ENCODE assay signal across 18 cellular contexts in genomic region chr6:167788531-167788903, GRCh38. TPM values are rescaled to one million over a fixed set of nuclear protein-coding genes. Genes with fewer than 3 reads are reported as not detected.
A peak's percentile ranks its signal among the peaks of the same experiment; 100 is the strongest.
DNase-seq lines count a peak whose midpoint lies in the region; TF ChIP-seq lines count a peak whose summit lies in the region.
"Had no signal": no experiment of that assay in that cellular context is flagged by ENCODE, and none has a peak within 500 bp of the region (broad histone marks: within the 10 kb centered on the region; RNA-seq: fewer than 3 reads in every experiment).

No MANE protein-coding gene starts in this region.

- H3K36me3 Mint-ChIP-seq in glutamatergic neuron (ENCODE audit: unreplicated experiment), result no peaks in the 10 kb centered on the region
- H3K36me3 Mint-ChIP-seq: CD4-positive, CD25-positive, alpha-beta regulatory T cell had no signal

- no peak overlapping the region for H3K9ac ChIP-seq in neuronal stem cell (ENCODE audit: low read depth, low read length, poor library complexity)

- peak; percentile 13 for DNase-seq in right atrium auricular region (ENCODE audit: low spot score)
- DNase-seq in cardiac septum (ENCODE audit: low spot score), result no peak
- DNase-seq in glutamatergic neuron, result no peak
- DNase-seq in neuronal stem cell (ENCODE audit: low spot score), result no peak
- no peak for DNase-seq in central memory CD4-positive, alpha-beta T cell
- no peak for DNase-seq in activated CD4-positive, alpha-beta T cell treated with anti-CD3 and anti-CD28 coated beads for 1 hour
- no peak for DNase-seq in NCI-H1930 (lab: John Stamatoyannopoulos, UW)
- DNase-seq: Caco-2; CD4-positive, CD25-positive, alpha-beta regulatory T cell; HCEC 1CT; IMR-90; NCI-H1417 treated with DMSO at 0.1 percent for 48 hours; NCI-H2029 treated with DMSO at 0.1 percent for 48 hours; NCI-H226; NCI-H510A treated with DMSO at 0.1 percent for 48 hours had no signal

- H3K4me3 ChIP-seq in right atrium auricular region, result no peak overlapping the region
- peak overlapping the region in 1 of 2 donors; percentile 8 for H3K4me3 ChIP-seq in neuronal stem cell (ENCODE audit: low read length in 2 of 2)
- H3K4me3 ChIP-seq: A549, GM23338, SJSA1 had no signal

- no peak overlapping the region for H3K23ac ChIP-seq in neuronal stem cell (ENCODE audit: low read depth, low read length, poor library complexity)

- no peak overlapping the region for H2BK120ac ChIP-seq in neuronal stem cell (ENCODE audit: low read depth, low read length)

- no peak overlapping the region for H2BK5ac ChIP-seq in neuronal stem cell (ENCODE audit: low read length)

- peaks cover 7% of the 10 kb centered on the region for H3K9me3 Mint-ChIP-seq in glutamatergic neuron (ENCODE audit: unreplicated experiment)
- H3K9me3 Mint-ChIP-seq: GM23338 had no signal

- peak overlapping the region; percentile 39 for H3K4me3 Mint-ChIP-seq in glutamatergic neuron (ENCODE audit: unreplicated experiment)
- H3K4me3 Mint-ChIP-seq: CD4-positive, CD25-positive, alpha-beta regulatory T cell; GM23338 had no signal

- TF ChIP-seq CTCF in right atrium auricular region (IDR thresholded peaks at IDR 0.05), result no peak
- TF ChIP-seq CTCF in glutamatergic neuron (IDR thresholded peaks at IDR 0.05; ENCODE audit: partially characterized antibody, unreplicated experiment), result no peak

- no peak overlapping the region for H3K14ac ChIP-seq in neuronal stem cell (ENCODE audit: low read length)

- H3K4me2 ChIP-seq in neuronal stem cell (ENCODE audit: insufficient read depth, low read length, poor library complexity, severe bottlenecking), result no peak overlapping the region
- H3K4me2 ChIP-seq: A549, GM23338 had no signal

- peaks cover 5% of the 10 kb centered on the region for H3K27me3 Mint-ChIP-seq in glutamatergic neuron (ENCODE audit: unreplicated experiment)

- intact Hi-C loops in cardiac septum (cut with DNase I), result no loop called here

- H2AK5ac ChIP-seq in neuronal stem cell (ENCODE audit: low read depth, low read length), result no peak overlapping the region

- no peak overlapping the region for H2BK12ac ChIP-seq in neuronal stem cell (ENCODE audit: low read length)

- peaks cover 39% of the 10 kb centered on the region for H3K4me1 Mint-ChIP-seq in glutamatergic neuron (ENCODE audit: low read depth, unreplicated experiment)
- H3K4me1 Mint-ChIP-seq: CD4-positive, CD25-positive, alpha-beta regulatory T cell had no signal

- H4K91ac ChIP-seq in neuronal stem cell (ENCODE audit: low read depth, low read length, poor library complexity), result no peak overlapping the region

- no CpG with 5 or more reads among the region's 3 CpGs for WGBS in neuronal stem cell (ENCODE audit: extremely low coverage in 2 of 2, insufficient read length in 2 of 2, insufficient replicate concordance in 1 of 2), 2 donors

- no peak overlapping the region for H2BK15ac ChIP-seq in neuronal stem cell (ENCODE audit: low read length)

- H3K9me3 ChIP-seq in right atrium auricular region (no peaks in the 10 kb centered on the region), neuronal stem cell (replicated peaks in 1 of 2; ENCODE audit: control insufficient read depth in 2 of 2, insufficient read depth in 1 of 2, low read depth in 1 of 2, low read length in 2 of 2) (no peaks in the 10 kb centered on the region)
- H3K9me3 ChIP-seq: A549, Caco-2, SJSA1 had no signal

- no peaks in the 10 kb centered on the region for H3K4me1 ChIP-seq in right atrium auricular region
- H3K4me1 ChIP-seq in neuronal stem cell (ENCODE audit: control insufficient read depth in 2 of 2, insufficient read depth in 1 of 2, low read depth in 1 of 2, low read length in 2 of 2), result peaks cover 12 to 27% of the 10 kb centered on the region in 2 donors

- H3K27ac ChIP-seq in right atrium auricular region (no peak overlapping the region), neuronal stem cell (replicated peaks; ENCODE audit: low read length) (no peak overlapping the region)
- H3K27ac ChIP-seq: A549, SJSA1 had no signal

- no peak overlapping the region for H4K8ac ChIP-seq in neuronal stem cell (ENCODE audit: low read depth, low read length)

- no peaks in the 10 kb centered on the region for H3K79me1 ChIP-seq in neuronal stem cell (ENCODE audit: low read depth, low read length)

- H3K36me3 ChIP-seq in right atrium auricular region (no peaks in the 10 kb centered on the region), neuronal stem cell (replicated peaks in 1 of 2; ENCODE audit: control insufficient read depth in 2 of 2, insufficient read depth in 2 of 2, low read length in 2 of 2) (no peaks in the 10 kb centered on the region)
- H3K36me3 ChIP-seq: SJSA1 had no signal

- H2AFZ ChIP-seq in neuronal stem cell (ENCODE audit: low read length), result peak overlapping the region; percentile 71
- H2AFZ ChIP-seq: GM23338 had no signal

- H3K27me3 ChIP-seq in right atrium auricular region (no peaks in the 10 kb centered on the region), neuronal stem cell (ENCODE audit: control insufficient read depth in 3 of 3, insufficient read depth in 3 of 3, low read depth in 1 of 3, low read length in 3 of 3) (no peaks in the 10 kb centered on the region)
- H3K27me3 ChIP-seq: SJSA1 had no signal

- peak overlapping the region; percentile 84 for H3K27ac Mint-ChIP-seq in glutamatergic neuron (ENCODE audit: unreplicated experiment)
- H3K27ac Mint-ChIP-seq: CD4-positive, CD25-positive, alpha-beta regulatory T cell; GM23338 had no signal

- peak overlapping the region; percentile 67 for H3K18ac ChIP-seq in neuronal stem cell (ENCODE audit: low read length)

- no peak overlapping the region for H3K4ac ChIP-seq in neuronal stem cell (ENCODE audit: low read length)

RNA-seq across cellular contexts. Expression of gene AFDN, which starts 38.2 kb away (rescaled TPM):
- total RNA-seq in right atrium auricular region (10 to 100 TPM; 51.6 to 51.8 TPM), cardiac septum (67.1 TPM), glutamatergic neuron (ENCODE audit: unreplicated experiment) (552 TPM)
- polyA plus RNA-seq in neuronal stem cell (2013, experiment 1 of 2), result 182 TPM
- 190 TPM for polyA plus RNA-seq in neuronal stem cell (2013, experiment 2 of 2)
